ENCODE assay signal across 24 cellular contexts in genomic region chr2:220569380-220569779, GRCh38.
DNase-seq lines count a peak whose midpoint lies in the region; FAIRE-seq and TF ChIP-seq lines count a peak whose summit lies in the region.
"Had no signal": no experiment of that assay in that cellular context is flagged by ENCODE, and none has a peak within 500 bp of the region (broad histone marks: within the 10 kb centered on the region; RNA-seq: fewer than 3 reads in every experiment).

No MANE protein-coding gene starts in this region.

- H3K4me3 ChIP-seq in keratinocyte (ENCODE audit: control insufficient read depth in 2 of 3, extremely low read depth in 1 of 3, insufficient read depth in 2 of 3, low read depth in 1 of 3, low read length in 3 of 3) = no peak overlapping the region
- H3K4me3 ChIP-seq: lung, MG63 had no signal

- no peak overlapping the region for H3K27ac ChIP-seq in keratinocyte (ENCODE audit: control insufficient read depth, insufficient read depth, low read length)
- H3K27ac ChIP-seq: WERI-Rb-1 had no signal

- in situ Hi-C loops in KBM-7 (cut with MboI; ENCODE audit: low pct_unique_long_range_greater_than_20kb, low sequenced_read_pairs) = no loop called here

- CTCF ChIA-PET in activated naive CD4-positive, alpha-beta T cell treated with anti-CD3 and anti-CD28 coated beads, Interleukin-2, amount 10 ng/mL, durations not matched to agents 7 days and 5 days (lab: Charles Lee) = no interaction called here

- H3K36me3 Mint-ChIP-seq in activated naive CD4-positive, alpha-beta T cell treated with anti-CD3 and anti-CD28 coated beads, Interleukin-2, amount 10 ng/mL, durations not matched to agents 7 days and 5 days = no peaks in the 10 kb centered on the region
- H3K36me3 Mint-ChIP-seq: immature natural killer cell; stimulated activated effector memory CD8-positive, alpha-beta T cell treated with anti-CD3 and anti-CD28 coated beads, Interleukin-12 subunit alpha, Interleukin-12 subunit beta, amount 100 ng/mL, for 72 hours had no signal

- no peak overlapping the region for H3K27ac Mint-ChIP-seq in activated naive CD4-positive, alpha-beta T cell treated with anti-CD3 and anti-CD28 coated beads, Interleukin-2, amount 10 ng/mL, durations not matched to agents 7 days and 5 days
- H3K27ac Mint-ChIP-seq: B cell; immature natural killer cell; stimulated activated effector memory CD8-positive, alpha-beta T cell treated with anti-CD3 and anti-CD28 coated beads, Interleukin-12 subunit alpha, Interleukin-12 subunit beta, amount 100 ng/mL, for 72 hours had no signal

- dilution Hi-C loops in keratinocyte (cut with MboI; ENCODE audit: extremely low pct_ligation_motif_present, low sequenced_read_pairs) = no loop called here

- H2AFZ ChIP-seq in keratinocyte (ENCODE audit: control insufficient read depth, low read length) = peak overlapping the region; percentile 14

- no peaks in the 10 kb centered on the region for H3K9me3 Mint-ChIP-seq in activated naive CD4-positive, alpha-beta T cell treated with anti-CD3 and anti-CD28 coated beads, Interleukin-2, amount 10 ng/mL, durations not matched to agents 7 days and 5 days
- H3K9me3 Mint-ChIP-seq: stimulated activated effector memory CD8-positive, alpha-beta T cell treated with anti-CD3 and anti-CD28 coated beads, Interleukin-12 subunit alpha, Interleukin-12 subunit beta, amount 100 ng/mL, for 72 hours had no signal

- FAIRE-seq in keratinocyte (lab: Jason Lieb, UNC) = peak; percentile 17
- FAIRE-seq: GM12892, H1 had no signal

- H3K4me1 ChIP-seq in keratinocyte (ENCODE audit: control insufficient read depth, extremely low read depth, insufficient read depth, low read length) = peaks cover 9% of the 10 kb centered on the region

- no peak overlapping the region for H3K4me3 Mint-ChIP-seq in activated naive CD4-positive, alpha-beta T cell treated with anti-CD3 and anti-CD28 coated beads, Interleukin-2, amount 10 ng/mL, durations not matched to agents 7 days and 5 days
- H3K4me3 Mint-ChIP-seq: B cell; immature natural killer cell; stimulated activated effector memory CD8-positive, alpha-beta T cell treated with anti-CD3 and anti-CD28 coated beads, Interleukin-12 subunit alpha, Interleukin-12 subunit beta, amount 100 ng/mL, for 72 hours had no signal

- peak overlapping the region; percentile 26 for H3K4me2 ChIP-seq in keratinocyte (ENCODE audit: control insufficient read depth, extremely low read depth, insufficient read depth, low read depth, low read length)

- H3K9ac ChIP-seq in keratinocyte (ENCODE audit: control insufficient read depth, extremely low read depth, insufficient read depth, low read length) = no peak overlapping the region

- no peaks in the 10 kb centered on the region for H3K36me3 ChIP-seq in keratinocyte (ENCODE audit: control insufficient read depth in 2 of 2, extremely low read depth in 1 of 2, insufficient read depth in 2 of 2, low read length in 2 of 2)
- H3K36me3 ChIP-seq: MG63, WERI-Rb-1 had no signal

- H3K27me3 ChIP-seq in keratinocyte (ENCODE audit: control insufficient read depth, extremely low read depth, insufficient read depth, low read length) = no peaks in the 10 kb centered on the region
- H3K27me3 ChIP-seq: MG63 had no signal

- H3K27me3 Mint-ChIP-seq in activated naive CD4-positive, alpha-beta T cell treated with anti-CD3 and anti-CD28 coated beads, Interleukin-2, amount 10 ng/mL, durations not matched to agents 7 days and 5 days = no peaks in the 10 kb centered on the region
- H3K27me3 Mint-ChIP-seq: B cell had no signal

- no peak for TF ChIP-seq CTCF in keratinocyte (optimal IDR thresholded peaks at IDR 0.05 in 1 of 3, IDR thresholded peaks at IDR 0.05 in 1 of 3, conservative IDR thresholded peaks at IDR 0.05 in 1 of 3; ENCODE audit: extremely low read depth in 1 of 3, insufficient read depth in 2 of 3, low read length in 3 of 3)

- no peaks in the 10 kb centered on the region for H3K9me1 ChIP-seq in keratinocyte (ENCODE audit: control insufficient read depth, extremely low read depth, insufficient read depth, low read length)

- no peaks in the 10 kb centered on the region for H4K20me1 ChIP-seq in keratinocyte (ENCODE audit: control insufficient read depth, extremely low read depth, insufficient read depth, low read length)

- H3K79me2 ChIP-seq in keratinocyte (ENCODE audit: control insufficient read depth, insufficient read depth, low read length) = no peaks in the 10 kb centered on the region

- DNase-seq in NCI-H1105 treated with DMSO at 0.1 percent for 48 hours (lab: John Stamatoyannopoulos, UW) (peak; percentile 96), NCI-H2029 treated with DMSO at 0.1 percent for 48 hours (lab: John Stamatoyannopoulos, UW) (peak; percentile 16), NCI-H526 treated with DMSO at 0.1 percent for 48 hours (lab: John Stamatoyannopoulos, UW) (peak; percentile 94), keratinocyte (ENCODE audit: low read depth, low spot score) (no peak), SW 1271 (lab: John Stamatoyannopoulos, UW) (no peak), HuH-7 (ENCODE audit: low spot score) (no peak), KBM-7 (no peak)
- DNase-seq in activated naive CD4-positive, alpha-beta T cell treated with anti-CD3 and anti-CD28 coated beads, Interleukin-2, amount 10 ng/mL, durations not matched to agents 7 days and 5 days = no peak
- DNase-seq: activated CD4-positive, alpha-beta T cell treated with anti-CD3 and anti-CD28 coated beads, Interleukin-2, amount 50 U/mL, for 4 hours; aorta; Calu3; cerebellar nuclear complex; effector CD8-positive, alpha-beta T cell; head of caudate nucleus; immature natural killer cell; MG63; nucleus accumbens; RPMI8226; WERI-Rb-1 had no signal

- no peaks in the 10 kb centered on the region for H3K9me3 ChIP-seq in keratinocyte (ENCODE audit: control insufficient read depth, low read depth, low read length)
- H3K9me3 ChIP-seq: MG63 had no signal

- no peaks in the 10 kb centered on the region for H3K4me1 Mint-ChIP-seq in activated naive CD4-positive, alpha-beta T cell treated with anti-CD3 and anti-CD28 coated beads, Interleukin-2, amount 10 ng/mL, durations not matched to agents 7 days and 5 days
- H3K4me1 Mint-ChIP-seq: B cell; immature natural killer cell; stimulated activated effector memory CD8-positive, alpha-beta T cell treated with anti-CD3 and anti-CD28 coated beads, Interleukin-12 subunit alpha, Interleukin-12 subunit beta, amount 100 ng/mL, for 72 hours had no signal

Comparison
In these comparisons a context has a peak if more than half of its experiments do, and no peak if none do; other contexts are left out.
1. DNase-seq: peak in NCI-H1105 treated with DMSO at 0.1 percent for 48 hours (single experiment), NCI-H2029 treated with DMSO at 0.1 percent for 48 hours (single experiment) and NCI-H526 treated with DMSO at 0.1 percent for 48 hours (single experiment); none in keratinocyte (single experiment), activated naive CD4-positive, alpha-beta T cell treated with anti-CD3 and anti-CD28 coated beads, Interleukin-2, amount 10 ng/mL, durations not matched to agents 7 days and 5 days (single experiment), SW 1271 (0 of 2), HuH-7 (single experiment) and KBM-7 (single experiment).